In genomic region chr15:94610069-94610863, GRCh38 we compare ENCODE assay signal across 14 cellular contexts.
DNase-seq lines count a peak whose midpoint lies in the region; ATAC-seq, FAIRE-seq and TF ChIP-seq lines count a peak whose summit lies in the region.
"Had no signal": no experiment of that assay in that cellular context is flagged by ENCODE, and none has a peak within 500 bp of the region (broad histone marks: within the 10 kb centered on the region; RNA-seq: fewer than 3 reads in every experiment).

No MANE protein-coding gene starts in this region.

- H3K9me3 ChIP-seq in GM12878 (replicated peaks; ENCODE audit: control insufficient read depth, insufficient read depth, low read length) (no peaks in the 10 kb centered on the region), uterus (no peaks in the 10 kb centered on the region)

- H3K4me1 ChIP-seq in GM12878 (ENCODE audit: control insufficient read depth, insufficient read depth, low read length) (no peaks in the 10 kb centered on the region), uterus (no peaks in the 10 kb centered on the region)

- RAD21 ChIA-PET in GM12878 (lab: Charles Lee; ENCODE audit: unreplicated experiment) = no interaction called here

- WGBS in GM12878 (ENCODE audit: insufficient coverage, insufficient replicate concordance, low lambda C conversion rate, missing lambda C conversion rate) = 2% methylated on average over 4 of the region's 4 CpGs

- in situ Hi-C loops in GM12878 (cut with MboI) = no loop called here

- SMC1A ChIA-PET in GM12878 (lab: Charles Lee; ENCODE audit: uncharacterized antibody, unreplicated experiment) = no interaction called here

- no peak overlapping the region for H3K4me3 ChIP-seq in GM12878
- no peak overlapping the region for H3K4me3 ChIP-seq in uterus

- H3K27me3 ChIP-seq in GM12878 (replicated peaks in 1 of 2; ENCODE audit: control insufficient read depth in 2 of 2, insufficient read depth in 2 of 2, low read length in 1 of 2) (no peaks in the 10 kb centered on the region), uterus (no peaks in the 10 kb centered on the region)

- POLR2A ChIA-PET in GM12878 (lab: Charles Lee) = no interaction called here

- TF ChIP-seq CTCF in GM12878 (IDR thresholded peaks at IDR 0.05 in 2 of 3, conservative IDR thresholded peaks at IDR 0.05 in 1 of 3; ENCODE audit: control insufficient read depth in 2 of 3, extremely low read depth in 1 of 3, insufficient read depth in 1 of 3, low read depth in 3 of 3, low read length in 3 of 3) (no peak), uterus (IDR thresholded peaks at IDR 0.05) (no peak), chondrocyte (IDR thresholded peaks at IDR 0.05) (no peak)

- H3K79me2 ChIP-seq in GM12878 (ENCODE audit: control insufficient read depth, insufficient read depth, low read length) = no peaks in the 10 kb centered on the region

- H3K27me3 Mint-ChIP-seq in chondrocyte (ENCODE audit: low read depth) = no peaks in the 10 kb centered on the region
- H3K27me3 Mint-ChIP-seq: CD4-positive, CD25-positive, alpha-beta regulatory T cell had no signal

- TF ChIP-seq EP300 in GM12878 (IDR thresholded peaks at IDR 0.05; ENCODE audit: borderline replicate concordance in 1 of 2, control insufficient read depth in 1 of 2, low read depth in 2 of 2, low read length in 2 of 2) = no peak

- no peak overlapping the region for H3K4me2 ChIP-seq in GM12878 (ENCODE audit: control insufficient read depth, insufficient read depth)

- H3K9me3 Mint-ChIP-seq in chondrocyte (ENCODE audit: low read depth) = peaks cover under 1% of the 10 kb centered on the region
- H3K9me3 Mint-ChIP-seq: activated B cell treated with CpG ODN at 0.5 μM for 24 hours had no signal

- H3K36me3 Mint-ChIP-seq in chondrocyte (ENCODE audit: low read depth) = no peaks in the 10 kb centered on the region
- H3K36me3 Mint-ChIP-seq: CD4-positive, CD25-positive, alpha-beta regulatory T cell had no signal

- no peak overlapping the region for H2AFZ ChIP-seq in GM12878 (ENCODE audit: control insufficient read depth, low read depth, low read length)

- no peak overlapping the region for H3K4me3 Mint-ChIP-seq in chondrocyte (ENCODE audit: unreplicated experiment)
- H3K4me3 Mint-ChIP-seq: activated B cell treated with CpG ODN at 0.5 μM for 24 hours; CD4-positive, CD25-positive, alpha-beta regulatory T cell had no signal

- no peaks in the 10 kb centered on the region for H3K4me1 Mint-ChIP-seq in chondrocyte (ENCODE audit: low read depth)

- no peak overlapping the region for H3K27ac Mint-ChIP-seq in chondrocyte (ENCODE audit: unreplicated experiment)
- H3K27ac Mint-ChIP-seq: activated B cell treated with CpG ODN at 0.5 μM for 24 hours; CD4-positive, CD25-positive, alpha-beta regulatory T cell had no signal

- ATAC-seq in GM18508 (IDR thresholded peaks at IDR 0.05; ENCODE audit: insufficient read depth, unreplicated experiment) = peak; percentile 79
- peak; percentile 83 for ATAC-seq in GM21360 (IDR thresholded peaks at IDR 0.05; ENCODE audit: unreplicated experiment)
- peak; percentile 75 for ATAC-seq in HG02981 (IDR thresholded peaks at IDR 0.05; ENCODE audit: unreplicated experiment)
- ATAC-seq in GM12878 = peak; percentile 93

- BruUV-seq in GM12878 (replicated peaks; lab: Mats Ljungman, UMichigan) = no TSS peak

- FAIRE-seq in GM12878 (lab: Jason Lieb, UNC) = no peak
- FAIRE-seq: colon had no signal

- TF ChIP-seq POLR2A in GM12878 (IDR thresholded peaks at IDR 0.05; ENCODE audit: low read depth, low read length) (no peak), uterus (IDR thresholded peaks at IDR 0.05) (no peak)

- no peak for TF ChIP-seq RAD21 in GM12878 (IDR thresholded peaks at IDR 0.05; ENCODE audit: insufficient read depth, low read depth, low read length)

- intact Hi-C loops in GM12878 (cut with micrococcal nuclease; ENCODE audit: unreplicated experiment) = no loop called here
- intact Hi-C loops in uterus (cut with DNase I; ENCODE audit: low total_unique reads) = no loop called here

- H3K27ac ChIP-seq in GM12878 (ENCODE audit: control insufficient read depth, insufficient read depth) = no peak overlapping the region
- H3K27ac ChIP-seq in uterus = no peak overlapping the region

- CTCF ChIA-PET in GM12878 (lab: Yijun Ruan, JAX) = no interaction called here

- no peaks in the 10 kb centered on the region for H3K36me3 ChIP-seq in GM12878 (ENCODE audit: control insufficient read depth in 2 of 2, insufficient read depth in 2 of 2, low read length in 1 of 2)
- no peaks in the 10 kb centered on the region for H3K36me3 ChIP-seq in uterus

- H3K9ac ChIP-seq in GM12878 (ENCODE audit: control insufficient read depth, insufficient read depth, low read length) = no peak overlapping the region

- peak; percentile 23 for DNase-seq in GM12878 (ENCODE audit: low read depth, low spot score)
- DNase-seq in DMS153 (lab: John Stamatoyannopoulos, UW) = no peak
- DNase-seq in uterus = no peak
- no peak for DNase-seq in chondrocyte (ENCODE audit: low spot score)
- DNase-seq in GF-D8 (lab: John Stamatoyannopoulos, UW) = no peak
- DNase-seq: activated B cell treated with CpG ODN at 0.5 μM for 24 hours; activated naive CD4-positive, alpha-beta T cell treated with anti-CD3 and anti-CD28 coated beads, Interleukin-2, amount 50 U/mL, for 16 hours; CD4-positive, CD25-positive, alpha-beta regulatory T cell; NCI-H345; stimulated activated naive CD4-positive, alpha-beta T cell treated with Interleukin-2 at 50 U/mL for 16 hours had no signal

- H4K20me1 ChIP-seq in GM12878 (ENCODE audit: control insufficient read depth, insufficient read depth) = no peaks in the 10 kb centered on the region

TF ChIP-seq in GM12878, 131 proteins besides CTCF, POLR2A, EP300 and RAD21 (continues in another document):
- TF ChIP-seq YBX1 (IDR thresholded peaks at IDR 0.05) = no peak
- 0 out of 2 replicates have a peak, but pooled peaks have one; percentile 18 for TF ChIP-seq IKZF1 (conservative IDR thresholded peaks at IDR 0.05)
- TF ChIP-seq TAF1 (IDR thresholded peaks at IDR 0.05; ENCODE audit: borderline replicate concordance, low read depth, low read length) = no peak
- TF ChIP-seq ATF3 (IDR thresholded peaks at IDR 0.05; ENCODE audit: borderline replicate concordance, extremely low read depth, low read depth, low read length) = no peak
- TF ChIP-seq RELA (IDR thresholded peaks at IDR 0.05; ENCODE audit: borderline replicate concordance, partially characterized antibody) = peak; percentile 56
- 0 out of 2 replicates have a peak, but pooled peaks have one; percentile 23 for TF ChIP-seq MTA2 (IDR thresholded peaks at IDR 0.05; ENCODE audit: low read depth)
- TF ChIP-seq BCLAF1 (IDR thresholded peaks at IDR 0.05) = no peak
- peak; percentile 19 to 24; a peak in 1 of 4 replicates for TF ChIP-seq IKZF2 (IDR thresholded peaks at IDR 0.05)
- no peak for TF ChIP-seq RAD51 (IDR thresholded peaks at IDR 0.05)
- no peak for TF ChIP-seq CBFB (IDR thresholded peaks at IDR 0.05; ENCODE audit: low read depth)
- TF ChIP-seq SPI1 (IDR thresholded peaks at IDR 0.05; ENCODE audit: borderline replicate concordance, insufficient read depth, low read depth, low read length) = peak; percentile 32; the same call in 1 of the 2 replicates
- peak; percentile 58 for TF ChIP-seq RUNX3 (IDR thresholded peaks at IDR 0.05; ENCODE audit: low read length)
- peak; percentile 31; the same call in 1 of the 2 replicates for TF ChIP-seq RELB (IDR thresholded peaks at IDR 0.05; ENCODE audit: low read depth)
